ENCODE assay signal across 25 cellular contexts in genomic region chr22:34429314-34429713, GRCh38.
A peak's percentile ranks its signal among the peaks of the same experiment; 100 is the strongest.
DNase-seq lines count a peak whose midpoint lies in the region; ATAC-seq and FAIRE-seq lines count a peak whose summit lies in the region.
"Had no signal": no experiment of that assay in that cellular context is flagged by ENCODE, and none has a peak within 500 bp of the region (broad histone marks: within the 10 kb centered on the region; RNA-seq: fewer than 3 reads in every experiment).

No MANE protein-coding gene starts in this region.

- H3K27ac Mint-ChIP-seq in stimulated activated naive CD8-positive, alpha-beta T cell treated with anti-CD3 and anti-CD28 coated beads, Interleukin-15, amount 100 ng/mL, for 72 hours = no peak overlapping the region
- no peak overlapping the region for H3K27ac Mint-ChIP-seq in activated CD8-positive, alpha-beta T cell treated with anti-CD3 and anti-CD28 coated beads, Interleukin-2, amount 10 ng/mL, durations not matched to agents 7 days and 5 days
- H3K27ac Mint-ChIP-seq: activated T-helper 2 cell treated with anti-CD3 and anti-CD28 coated beads, Interferon-gamma antibody, Interleukin-2, Interleukin-4, amounts not matched to agents 10 μg/mL and 5 μg/mL and 100 μg/mL, durations not matched to agents 14 hours and 24 hours and 36 hours; CD4-positive, alpha-beta T cell; mesothelial cell of epicardium; naive thymus-derived CD4-positive, alpha-beta T cell had no signal

- no peaks in the 10 kb centered on the region for H3K4me1 Mint-ChIP-seq in stimulated activated naive CD8-positive, alpha-beta T cell treated with anti-CD3 and anti-CD28 coated beads, Interleukin-15, amount 100 ng/mL, for 72 hours
- H3K4me1 Mint-ChIP-seq in activated CD8-positive, alpha-beta T cell treated with anti-CD3 and anti-CD28 coated beads, Interleukin-2, amount 10 ng/mL, durations not matched to agents 7 days and 5 days (ENCODE audit: low read depth) = no peaks in the 10 kb centered on the region

- H3K36me3 Mint-ChIP-seq in activated CD8-positive, alpha-beta T cell treated with anti-CD3 and anti-CD28 coated beads, Interleukin-2, amount 10 ng/mL, durations not matched to agents 7 days and 5 days (ENCODE audit: low read depth) = no peaks in the 10 kb centered on the region
- H3K36me3 Mint-ChIP-seq: mesothelial cell of epicardium had no signal

- CTCF ChIA-PET in activated CD8-positive, alpha-beta T cell treated with anti-CD3 and anti-CD28 coated beads, Interleukin-2, amount 10 ng/mL, durations not matched to agents 7 days and 5 days (lab: Charles Lee) = no interaction called here

- POLR2A ChIA-PET in activated CD8-positive, alpha-beta T cell treated with anti-CD3 and anti-CD28 coated beads, Interleukin-2, amount 10 ng/mL, durations not matched to agents 7 days and 5 days (lab: Charles Lee) = interaction anchor here (0.7 kb wide), 1 partner anchor 832 kb away, joined by 3 read pairs; no protein-coding TSS in a partner anchor

- FAIRE-seq in urothelium cell line (lab: Jason Lieb, UNC) = peak; percentile 35

- DNase-seq in NCI-H510A treated with DMSO at 0.1 percent for 48 hours (lab: John Stamatoyannopoulos, UW) = peak; percentile 22
- no peak for DNase-seq in NCI-H510A (lab: John Stamatoyannopoulos, UW)
- DNase-seq in stimulated activated naive CD8-positive, alpha-beta T cell treated with anti-CD3 and anti-CD28 coated beads, Interleukin-15, amount 100 ng/mL, for 72 hours = no peak
- DNase-seq in stimulated activated naive CD8-positive, alpha-beta T cell treated with anti-CD3 and anti-CD28 coated beads, Interleukin-15, Interleukin-2, amounts not matched to agents 100 U/mL and 50 U/mL, for 24 hours = no peak
- DNase-seq in activated CD8-positive, alpha-beta T cell treated with anti-CD3 and anti-CD28 coated beads, Interleukin-2, amount 10 ng/mL, durations not matched to agents 7 days and 5 days = peak; percentile 32
- peak; percentile 81 for DNase-seq in urothelium cell line (ENCODE audit: low spot score)
- DNase-seq in NCI-H345 treated with DMSO at 0.1 percent for 48 hours (lab: John Stamatoyannopoulos, UW; ENCODE audit: unreplicated experiment) = no peak
- DNase-seq: body of pancreas; CD4-positive, alpha-beta T cell; foreskin fibroblast; GF-D8; GOT3; naive thymus-derived CD4-positive, alpha-beta T cell; NCI-H1092; NCI-H187 treated with DMSO at 0.1 percent for 48 hours; NCI-H226; occipital lobe; SIG-M5; substantia nigra; SW 1271; upper lobe of right lung had no signal

- peak; percentile 50 for ATAC-seq in stimulated activated naive CD8-positive, alpha-beta T cell treated with anti-CD3 and anti-CD28 coated beads, Interleukin-15, amount 100 ng/mL, for 72 hours
- no peak for ATAC-seq in stimulated activated naive CD8-positive, alpha-beta T cell treated with anti-CD3 and anti-CD28 coated beads, Interleukin-15, Interleukin-2, amounts not matched to agents 100 U/mL and 50 U/mL, for 24 hours
- ATAC-seq in activated CD8-positive, alpha-beta T cell treated with anti-CD3 and anti-CD28 coated beads, Interleukin-2, amount 10 ng/mL, durations not matched to agents 7 days and 5 days = no peak
- no peak for ATAC-seq in GM18861 (IDR thresholded peaks at IDR 0.05; ENCODE audit: unreplicated experiment)
- ATAC-seq: body of pancreas; left lobe of liver; naive thymus-derived CD4-positive, alpha-beta T cell; upper lobe of right lung had no signal

- peaks cover 7 to 10% of the 10 kb centered on the region in 2 donors for H3K9me3 Mint-ChIP-seq in stimulated activated naive CD8-positive, alpha-beta T cell treated with anti-CD3 and anti-CD28 coated beads, Interleukin-15, amount 100 ng/mL, for 72 hours
- H3K9me3 Mint-ChIP-seq in activated CD8-positive, alpha-beta T cell treated with anti-CD3 and anti-CD28 coated beads, Interleukin-2, amount 10 ng/mL, durations not matched to agents 7 days and 5 days (ENCODE audit: insufficient read depth) = peaks cover 4% of the 10 kb centered on the region

- H3K27me3 Mint-ChIP-seq in stimulated activated naive CD8-positive, alpha-beta T cell treated with anti-CD3 and anti-CD28 coated beads, Interleukin-15, amount 100 ng/mL, for 72 hours = no peaks in the 10 kb centered on the region
- H3K27me3 Mint-ChIP-seq in activated CD8-positive, alpha-beta T cell treated with anti-CD3 and anti-CD28 coated beads, Interleukin-2, amount 10 ng/mL, durations not matched to agents 7 days and 5 days (ENCODE audit: low read depth) = no peaks in the 10 kb centered on the region
- H3K27me3 Mint-ChIP-seq: CD4-positive, alpha-beta T cell had no signal

- H3K4me3 Mint-ChIP-seq in stimulated activated naive CD8-positive, alpha-beta T cell treated with anti-CD3 and anti-CD28 coated beads, Interleukin-15, amount 100 ng/mL, for 72 hours = no peak overlapping the region
- H3K4me3 Mint-ChIP-seq in activated CD8-positive, alpha-beta T cell treated with anti-CD3 and anti-CD28 coated beads, Interleukin-2, amount 10 ng/mL, durations not matched to agents 7 days and 5 days = no peak overlapping the region
- H3K4me3 Mint-ChIP-seq: CD4-positive, alpha-beta T cell; mesothelial cell of epicardium; naive thymus-derived CD4-positive, alpha-beta T cell had no signal

Comparison
In these comparisons a context has a peak if more than half of its experiments do, and no peak if none do; other contexts are left out.
1. DNase-seq: peak in NCI-H510A treated with DMSO at 0.1 percent for 48 hours (single experiment), activated CD8-positive, alpha-beta T cell treated with anti-CD3 and anti-CD28 coated beads, Interleukin-2, amount 10 ng/mL, durations not matched to agents 7 days and 5 days (single experiment) and urothelium cell line (single experiment); none in NCI-H510A (single experiment), stimulated activated naive CD8-positive, alpha-beta T cell treated with anti-CD3 and anti-CD28 coated beads, Interleukin-15, amount 100 ng/mL, for 72 hours (0 of 2), stimulated activated naive CD8-positive, alpha-beta T cell treated with anti-CD3 and anti-CD28 coated beads, Interleukin-15, Interleukin-2, amounts not matched to agents 100 U/mL and 50 U/mL, for 24 hours (single experiment) and NCI-H345 treated with DMSO at 0.1 percent for 48 hours (single experiment).